In the genomic region with DNA sequence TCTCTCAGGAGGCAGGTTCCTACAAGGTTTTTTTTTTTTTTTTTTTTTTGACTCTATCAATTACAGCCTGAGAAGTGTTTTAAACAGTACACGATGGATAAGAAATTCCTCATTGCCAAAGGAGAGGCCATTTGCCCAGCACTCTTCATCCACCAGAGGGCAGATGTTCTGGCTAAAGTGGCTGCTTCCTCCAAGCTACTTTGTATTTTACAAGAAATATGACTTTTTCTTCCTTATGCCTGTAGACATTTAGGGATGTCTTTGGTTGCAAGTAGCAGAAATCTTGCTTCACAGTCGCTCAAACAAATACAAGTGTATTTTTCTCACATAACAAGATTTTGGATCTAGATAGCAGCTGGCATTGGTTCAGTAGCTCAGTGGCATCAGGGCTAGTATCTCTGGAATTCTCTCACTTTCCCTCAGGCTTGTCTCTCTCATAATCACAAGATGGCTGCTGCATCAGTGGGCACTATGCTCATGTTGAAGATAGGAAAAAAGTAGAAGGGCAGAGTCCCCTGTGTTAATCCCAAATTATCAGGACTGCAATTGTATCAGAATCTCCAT, we compare ENCODE assay signal across 8 cellular contexts.
DNase-seq lines count a peak whose midpoint lies in the region; ATAC-seq and TF ChIP-seq lines count a peak whose summit lies in the region.

No MANE protein-coding gene starts in this region.

- no peaks in the 10 kb centered on the region for H3K9me3 ChIP-seq in A673 (ENCODE audit: low read depth, low read length, poor library complexity, severe bottlenecking)
- H3K9me3 ChIP-seq in gastrocnemius medialis = peaks cover 0 to 5% (median 0%) of the 10 kb centered on the region in 3 donors

- no TSS peak for BruUV-seq in A673 (replicated peaks; lab: Mats Ljungman, UMichigan)

- peak; percentile 72 for DNase-seq in A673 (ENCODE audit: low spot score)
- DNase-seq in SK-N-DZ (ENCODE audit: low spot score) = peak; percentile 22
- DNase-seq in glutamatergic neuron = peak; percentile 58
- DNase-seq in gastrocnemius medialis = no peak
- DNase-seq in GF-D8 (lab: John Stamatoyannopoulos, UW) = no peak

- H3K27me3 ChIP-seq in A673 (replicated peaks; ENCODE audit: insufficient read depth, low read depth, low read length, poor library complexity) (no peaks in the 10 kb centered on the region), gastrocnemius medialis (no peaks in the 10 kb centered on the region)

- H3K4me3 ChIP-seq in A673 (ENCODE audit: low read depth, low read length, poor library complexity, severe bottlenecking) = no peak overlapping the region
- no peak overlapping the region for H3K4me3 ChIP-seq in GM12875 (ENCODE audit: low read depth, low read length)
- H3K4me3 ChIP-seq in gastrocnemius medialis = no peak overlapping the region

- no peak overlapping the region for H3K4me3 Mint-ChIP-seq in glutamatergic neuron (ENCODE audit: unreplicated experiment)

- CTCF ChIA-PET in A673 (lab: Charles Lee) = interaction anchor here (0.6 to 1.6 kb wide), 7 partner anchors 21 to 451 kb away, joined by 3 to 7 read pairs (median 5); no protein-coding TSS in a partner anchor

- ATAC-seq in HG03139 (IDR thresholded peaks at IDR 0.05; ENCODE audit: unreplicated experiment) (peak; percentile 51), gastrocnemius medialis (peak in 1 of 2 donors; percentile 54), HG03460 (IDR thresholded peaks at IDR 0.05; ENCODE audit: unreplicated experiment) (no peak)

- H3K36me3 Mint-ChIP-seq in glutamatergic neuron (ENCODE audit: unreplicated experiment) = no peaks in the 10 kb centered on the region

- H3K4me1 ChIP-seq in A673 (ENCODE audit: insufficient read depth, low read length, poor library complexity, severe bottlenecking) (no peaks in the 10 kb centered on the region), gastrocnemius medialis (peaks cover 0 to 4% of the 10 kb centered on the region in 2 donors)

- intact Hi-C loops in A673 (cut with micrococcal nuclease; ENCODE audit: unreplicated experiment) (loop anchor here (1.0 to 2.0 kb wide), 2 partner anchors 188 to 249 kb away; no protein-coding TSS in a partner anchor), gastrocnemius medialis (cut with DNase I; ENCODE audit: low total_unique reads) (no loop called here)

- no peak for TF ChIP-seq POLR2A in gastrocnemius medialis (IDR thresholded peaks at IDR 0.05)

- no peaks in the 10 kb centered on the region for H3K27me3 Mint-ChIP-seq in glutamatergic neuron (ENCODE audit: unreplicated experiment)

- in situ Hi-C loops in gastrocnemius medialis (cut with MboI; ENCODE audit: low sequenced_read_pairs in 4 of 4) = loop anchor here in 1 of 4 donors (10.0 kb wide), 1 partner anchor 255 kb away; no protein-coding TSS in a partner anchor

- POLR2A ChIA-PET in A673 (lab: Charles Lee; ENCODE audit: low non-redundant PET) = no interaction called here

- no peaks in the 10 kb centered on the region for H3K4me1 Mint-ChIP-seq in glutamatergic neuron (ENCODE audit: low read depth, unreplicated experiment)

- no peaks in the 10 kb centered on the region for H3K9me3 Mint-ChIP-seq in glutamatergic neuron (ENCODE audit: unreplicated experiment)

- H3K36me3 ChIP-seq in A673 (ENCODE audit: insufficient read depth, low read length, poor library complexity, severe bottlenecking) (no peaks in the 10 kb centered on the region), gastrocnemius medialis (no peaks in the 10 kb centered on the region)

- TF ChIP-seq CTCF in A673 (conservative IDR thresholded peaks at IDR 0.05; ENCODE audit: low read depth, low read length) (peak; percentile 81), GM12875 (IDR thresholded peaks at IDR 0.05; ENCODE audit: borderline replicate concordance, insufficient read depth, low read depth, low read length) (peak; percentile 69), glutamatergic neuron (IDR thresholded peaks at IDR 0.05; ENCODE audit: partially characterized antibody, unreplicated experiment) (peak; percentile 71), gastrocnemius medialis (IDR thresholded peaks at IDR 0.05 in 4 of 5, conservative IDR thresholded peaks at IDR 0.05 in 1 of 5) (peak; percentile 7 to 58 (median 34))

- H3K27ac Mint-ChIP-seq in glutamatergic neuron (ENCODE audit: unreplicated experiment) = no peak overlapping the region

- H3K27ac ChIP-seq in A673 (ENCODE audit: low read depth, low read length, poor library complexity, severe bottlenecking) = no peak overlapping the region
- no peak overlapping the region for H3K27ac ChIP-seq in gastrocnemius medialis

Comparison
In these comparisons a context has a peak if more than half of its experiments do, and no peak if none do; other contexts are left out.
1. DNase-seq: peak in A673 (single experiment), SK-N-DZ (single experiment) and glutamatergic neuron (single experiment); none in gastrocnemius medialis (0 of 2) and GF-D8 (single experiment).
2. Peak in every context shown above with its lines, with median percentiles within 50 percentile points of each other: CTCF ChIP-seq.